1 cellular context compared by ENCODE assay signal in genomic region chr19:48332662-48333466, GRCh38.
TF ChIP-seq lines count a peak whose summit lies in the region.

No MANE protein-coding gene starts in this region.

TF ChIP-seq in K562, 482 proteins besides CTCF, POLR2A, EP300 and RAD21 (continued from another document and continues in another):
- TF ChIP-seq THAP7 (CRISPR knock-in tag; IDR thresholded peaks at IDR 0.05): 0 out of 2 replicates have a peak, but pooled peaks have one; percentile 46
- peak; percentile 93 for TF ChIP-seq POLR2AphosphoS2 (IDR thresholded peaks at IDR 0.05; ENCODE audit: low read length)
- no peak for TF ChIP-seq RNF219 (CRISPR knock-in tag; IDR thresholded peaks at IDR 0.05)
- no peak for TF ChIP-seq ARHGAP35 (IDR thresholded peaks at IDR 0.05; ENCODE audit: partially characterized antibody)
- peak; percentile 79 for TF ChIP-seq SUPT5H (IDR thresholded peaks at IDR 0.05)
- peak in 1 of 2 experiments; percentile 74; a peak in 2 of 4 replicates for TF ChIP-seq ZNF318 (IDR thresholded peaks at IDR 0.05; ENCODE audit: borderline replicate concordance in 1 of 2, low read depth in 1 of 2)
- TF ChIP-seq MNT (conservative IDR thresholded peaks at IDR 0.05): peak; percentile 28 to 62; a peak in 2 of 4 replicates
- TF ChIP-seq ETV5 (CRISPR knock-in tag; IDR thresholded peaks at IDR 0.05; ENCODE audit: low read depth): no peak; the same call in 1 of the 2 replicates
- TF ChIP-seq MEIS2 (IDR thresholded peaks at IDR 0.05; ENCODE audit: partially characterized antibody): peak; percentile 99
- TF ChIP-seq AFF1 (IDR thresholded peaks at IDR 0.05; ENCODE audit: low read depth in 1 of 2, partially characterized antibody in 2 of 2): peak in 1 of 2 experiments; percentile 48
- 0 out of 2 replicates have a peak, but pooled peaks have one; percentile 19 for TF ChIP-seq PHB (CRISPR knock-in tag; IDR thresholded peaks at IDR 0.05)
- TF ChIP-seq MEF2D (tag; conservative IDR thresholded peaks at IDR 0.05; ENCODE audit: low read depth): no peak
- no peak for TF ChIP-seq ZFP91 (CRISPR knock-in tag; IDR thresholded peaks at IDR 0.05)
- no peak for TF ChIP-seq CBX8 (IDR thresholded peaks at IDR 0.05; ENCODE audit: borderline replicate concordance, extremely low read depth, low read depth, low read length, poor library complexity, severe bottlenecking)
- no peak for TF ChIP-seq WHSC1 (IDR thresholded peaks at IDR 0.05; ENCODE audit: low read length)
- TF ChIP-seq ESRRA (IDR thresholded peaks at IDR 0.05; ENCODE audit: borderline replicate concordance, low read depth): peak; percentile 77
- TF ChIP-seq ZNF639 (CRISPR knock-in tag; conservative IDR thresholded peaks at IDR 0.05 in 1 of 2, IDR thresholded peaks at IDR 0.05 in 1 of 2): no peak; a peak in 1 of 4 replicates
- TF ChIP-seq NFIC (IDR thresholded peaks at IDR 0.05): peak; percentile 99
- TF ChIP-seq PML (IDR thresholded peaks at IDR 0.05; ENCODE audit: low read length): peak; percentile 28; the same call in 1 of the 2 replicates
- no peak for TF ChIP-seq GATAD2B (IDR thresholded peaks at IDR 0.05; ENCODE audit: borderline replicate concordance)
- TF ChIP-seq HMG20B (CRISPR knock-in tag; IDR thresholded peaks at IDR 0.05): 0 out of 2 replicates have a peak, but pooled peaks have one; percentile 51
- no peak for TF ChIP-seq TFE3 (CRISPR knock-in tag; IDR thresholded peaks at IDR 0.05)
- peak; percentile 67 for TF ChIP-seq ASH1L (IDR thresholded peaks at IDR 0.05; ENCODE audit: borderline replicate concordance, low read depth, partially characterized antibody)
